ENCODE assay signal across 10 cellular contexts in the genomic region with DNA sequence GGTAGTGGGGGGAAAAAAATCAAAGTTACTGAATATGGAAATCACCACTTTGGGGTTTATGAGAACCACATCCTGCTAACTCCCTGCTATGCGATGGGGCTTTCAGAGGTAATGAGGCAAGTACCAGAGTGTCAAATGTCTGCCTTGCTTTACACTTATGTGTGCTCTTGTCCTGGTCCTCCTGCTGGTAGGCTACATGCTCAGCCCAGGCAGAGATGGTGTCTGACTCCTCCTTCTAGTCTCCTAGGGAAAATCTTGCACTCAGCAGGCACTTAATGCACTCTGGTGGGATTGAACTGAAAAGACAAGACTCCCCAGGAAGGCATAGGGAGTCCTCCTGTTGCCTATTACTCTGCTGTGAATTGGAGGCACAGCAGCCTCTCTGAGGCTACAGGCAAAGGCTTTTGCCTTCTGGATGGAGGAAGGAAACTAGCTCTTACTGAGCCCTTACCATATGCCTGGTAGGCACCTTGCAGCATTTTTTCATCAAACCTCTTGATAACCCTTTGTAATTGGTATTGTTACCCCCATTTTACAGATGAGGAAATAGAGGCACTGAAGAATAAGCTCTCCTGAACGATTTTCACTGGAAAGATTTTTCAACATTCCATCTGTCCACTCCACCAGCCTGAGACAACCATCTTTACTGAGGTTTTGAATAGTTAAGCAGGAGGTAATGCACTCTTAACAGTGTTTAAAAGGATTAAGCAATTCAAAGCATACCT.
DNase-seq lines count a peak whose midpoint lies in the region; ATAC-seq and TF ChIP-seq lines count a peak whose summit lies in the region.
"Had no signal": no experiment of that assay in that cellular context is flagged by ENCODE, and none has a peak within 500 bp of the region (broad histone marks: within the 10 kb centered on the region; RNA-seq: fewer than 3 reads in every experiment).

No MANE protein-coding gene starts in this region.

- BruUV-seq in A673 (replicated peaks; lab: Mats Ljungman, UMichigan) = no TSS peak

- POLR2A ChIA-PET in A673 (lab: Charles Lee; ENCODE audit: low non-redundant PET) = no interaction called here

- no peak overlapping the region for H3K4me3 ChIP-seq in A673 (ENCODE audit: low read depth, low read length, poor library complexity, severe bottlenecking)

- peak; percentile 61 for DNase-seq in A673 (ENCODE audit: low spot score)
- no peak for DNase-seq in NOMO-1 (lab: John Stamatoyannopoulos, UW; ENCODE audit: unreplicated experiment in 2 of 2)
- no peak for DNase-seq in SIG-M5 treated with dmso at 0.1 percent for 504 hours (lab: John Stamatoyannopoulos, UW; ENCODE audit: unreplicated experiment)
- no peak for DNase-seq in COLO668 (lab: John Stamatoyannopoulos, UW; ENCODE audit: unreplicated experiment)
- no peak for DNase-seq in AG20443 (ENCODE audit: low spot score)
- DNase-seq: activated CD4-positive, alpha-beta T cell treated with anti-CD3 and anti-CD28 coated beads for 36 hours had no signal

- TF ChIP-seq CTCF in A673 (conservative IDR thresholded peaks at IDR 0.05; ENCODE audit: low read depth, low read length) = no peak

- H3K36me3 ChIP-seq in A673 (ENCODE audit: insufficient read depth, low read length, poor library complexity, severe bottlenecking) = no peaks in the 10 kb centered on the region

- H3K27me3 ChIP-seq in A673 (replicated peaks; ENCODE audit: insufficient read depth, low read depth, low read length, poor library complexity) = peaks cover 5% of the 10 kb centered on the region

- intact Hi-C loops in A673 (cut with micrococcal nuclease; ENCODE audit: unreplicated experiment) = no loop called here

- no peaks in the 10 kb centered on the region for H3K9me3 ChIP-seq in A673 (ENCODE audit: low read depth, low read length, poor library complexity, severe bottlenecking)

- CTCF ChIA-PET in A673 (lab: Charles Lee) = interaction anchor here (1.6 kb wide), 1 partner anchor 15 kb away, joined by 5 read pairs; no protein-coding TSS in a partner anchor

- ATAC-seq in GM18907 (IDR thresholded peaks at IDR 0.05; ENCODE audit: unreplicated experiment) (peak; percentile 99), HG02588 (IDR thresholded peaks at IDR 0.05; ENCODE audit: unreplicated experiment) (peak; percentile 89), HG03469 (IDR thresholded peaks at IDR 0.05; ENCODE audit: unreplicated experiment) (peak; percentile 99)
- ATAC-seq: activated CD4-positive, alpha-beta T cell treated with anti-CD3 and anti-CD28 coated beads for 36 hours; Panc1 had no signal

- no peak overlapping the region for H3K27ac ChIP-seq in A673 (ENCODE audit: low read depth, low read length, poor library complexity, severe bottlenecking)

- no peaks in the 10 kb centered on the region for H3K4me1 ChIP-seq in A673 (ENCODE audit: insufficient read depth, low read length, poor library complexity, severe bottlenecking)
